In the genomic region with DNA sequence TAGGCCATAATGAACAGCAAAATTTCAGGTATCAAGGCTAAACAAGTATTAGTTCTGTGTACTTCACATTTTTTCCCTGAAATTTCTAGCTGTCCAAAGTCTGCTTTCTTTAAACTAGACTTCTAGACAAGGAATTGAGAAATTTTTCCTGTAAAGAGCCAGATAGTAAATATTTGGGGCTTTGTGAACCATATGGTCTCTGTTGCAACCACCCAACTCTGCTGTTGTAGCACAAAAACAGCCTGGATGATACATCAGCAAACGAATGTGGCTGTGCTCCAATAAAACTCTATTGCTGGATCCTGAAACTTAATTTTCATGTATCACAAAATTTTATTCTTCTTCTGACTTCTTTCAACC, we compare ENCODE assay signal across 17 cellular contexts.
DNase-seq lines count a peak whose midpoint lies in the region; ATAC-seq and TF ChIP-seq lines count a peak whose summit lies in the region.
"Had no signal": no experiment of that assay in that cellular context is flagged by ENCODE, and none has a peak within 500 bp of the region (broad histone marks: within the 10 kb centered on the region; RNA-seq: fewer than 3 reads in every experiment).

No MANE protein-coding gene starts in this region.

- H3K4me3 ChIP-seq in GM23248 (no peak overlapping the region), adipocyte (ENCODE audit: low read length) (peak overlapping the region; percentile 9), gastroesophageal sphincter (no peak overlapping the region), thyroid gland (replicated peaks in 1 of 3) (no peak overlapping the region)
- H3K4me3 ChIP-seq: coronary artery, right atrium auricular region had no signal

- H3K27ac ChIP-seq in GM23248 (peak overlapping the region; percentile 79), gastroesophageal sphincter (no peak overlapping the region), thyroid gland (no peak overlapping the region)
- H3K27ac ChIP-seq: coronary artery, right atrium auricular region had no signal

- in situ Hi-C loops in GM23248 (cut with MboI), result no loop called here

- H2AFZ ChIP-seq in GM23248, result no peak overlapping the region

- H3F3A ChIP-seq in GM23248 (ENCODE audit: insufficient read depth), result peaks cover 38% of the 10 kb centered on the region

- intact Hi-C loops in thyroid gland (cut with DNase I), result no loop called here

- TF ChIP-seq POLR2A in gastroesophageal sphincter (IDR thresholded peaks at IDR 0.05) (no peak), thyroid gland (IDR thresholded peaks at IDR 0.05) (no peak)

- H3K79me2 ChIP-seq in GM23248 (ENCODE audit: insufficient read depth), result no peaks in the 10 kb centered on the region

- TF ChIP-seq CTCF in gastroesophageal sphincter (IDR thresholded peaks at IDR 0.05) (no peak), thyroid gland (IDR thresholded peaks at IDR 0.05) (no peak)

- H3K9me3 ChIP-seq in GM23248 (ENCODE audit: low read depth) (no peaks in the 10 kb centered on the region), adipocyte (ENCODE audit: control insufficient read depth, low read length) (no peaks in the 10 kb centered on the region), gastroesophageal sphincter (no peaks in the 10 kb centered on the region), thyroid gland (no peaks in the 10 kb centered on the region)
- H3K9me3 ChIP-seq: right atrium auricular region had no signal

- 31 to 41% methylated on average over 1 of the region's 1 CpG for WGBS in GM23248 (ENCODE audit: low coverage in 1 of 2, low lambda C conversion rate in 2 of 2, missing lambda C conversion rate in 2 of 2), 2 experiments
- 54 to 67% methylated on average over 1 of the region's 1 CpG for WGBS in gastroesophageal sphincter (ENCODE audit: low coverage in 1 of 2), 2 donors
- 89 to 92% methylated on average over 1 of the region's 1 CpG for WGBS in thyroid gland, 2 donors

- ATAC-seq in gastroesophageal sphincter (peak; percentile 66), HG03095 (IDR thresholded peaks at IDR 0.05; ENCODE audit: unreplicated experiment) (no peak), HG02870 (IDR thresholded peaks at IDR 0.05; ENCODE audit: unreplicated experiment) (no peak)
- ATAC-seq: HCT116 had no signal

- H3K9ac ChIP-seq in GM23248 (peak overlapping the region; percentile 40), adipocyte (ENCODE audit: low read length) (peak overlapping the region; percentile 32)

- H4K20me1 ChIP-seq in GM23248 (ENCODE audit: insufficient read depth), result no peaks in the 10 kb centered on the region

- H3K36me3 ChIP-seq in GM23248 (ENCODE audit: low read depth) (no peaks in the 10 kb centered on the region), adipocyte (ENCODE audit: control insufficient read depth, insufficient read depth, low read length, severe bottlenecking) (no peaks in the 10 kb centered on the region), gastroesophageal sphincter (no peaks in the 10 kb centered on the region), thyroid gland (no peaks in the 10 kb centered on the region)
- H3K36me3 ChIP-seq: right atrium auricular region had no signal

- DNase-seq in GM23248 (peak; percentile 87), adipocyte (ENCODE audit: low read depth) (peak; percentile 85), stromal cell of bone marrow (ENCODE audit: low read depth) (peak; percentile 38), thyroid gland (no peak)
- DNase-seq: activated gamma-delta T cell; anterior cingulate cortex; CD8-positive, alpha-beta memory T cell; NCI-H748 treated with DMSO at 0.1 percent for 48 hours; RPMI8226; stimulated activated CD4-positive, alpha-beta T cell treated with anti-CD3 and anti-CD28 coated beads, Interleukin-2, amount 100 ng/mL, for 24 hours; T-helper 1 cell had no signal

- H3K4me1 ChIP-seq in GM23248 (ENCODE audit: insufficient read depth), result peaks cover 44% of the 10 kb centered on the region
- peaks cover 32% of the 10 kb centered on the region for H3K4me1 ChIP-seq in adipocyte (ENCODE audit: control insufficient read depth, insufficient read depth, low read length)
- H3K4me1 ChIP-seq in gastroesophageal sphincter, result no peaks in the 10 kb centered on the region
- H3K4me1 ChIP-seq in thyroid gland, result no peaks in the 10 kb centered on the region
- H3K4me1 ChIP-seq: right atrium auricular region had no signal

- no peak for TF ChIP-seq EP300 in gastroesophageal sphincter (IDR thresholded peaks at IDR 0.05)

- H3K4me2 ChIP-seq in GM23248 (ENCODE audit: unreplicated experiment), result peak overlapping the region; percentile 54

- no peaks in the 10 kb centered on the region for H3K9me2 ChIP-seq in GM23248 (ENCODE audit: insufficient read depth)

- no peaks in the 10 kb centered on the region for H3K27me3 ChIP-seq in GM23248 (replicated peaks; ENCODE audit: insufficient read depth)
- H3K27me3 ChIP-seq in adipocyte (replicated peaks; ENCODE audit: control insufficient read depth, insufficient read depth, low read length), result no peaks in the 10 kb centered on the region
- H3K27me3 ChIP-seq in gastroesophageal sphincter, result no peaks in the 10 kb centered on the region
- H3K27me3 ChIP-seq in thyroid gland, result no peaks in the 10 kb centered on the region
- H3K27me3 ChIP-seq: right atrium auricular region had no signal

Comparison
In these comparisons a context has a peak if more than half of its experiments do, and no peak if none do; other contexts are left out.
1. DNase-seq: peak in GM23248 (single experiment), adipocyte (single experiment) and stromal cell of bone marrow (single experiment); none in thyroid gland (0 of 2).